In the genomic region with DNA sequence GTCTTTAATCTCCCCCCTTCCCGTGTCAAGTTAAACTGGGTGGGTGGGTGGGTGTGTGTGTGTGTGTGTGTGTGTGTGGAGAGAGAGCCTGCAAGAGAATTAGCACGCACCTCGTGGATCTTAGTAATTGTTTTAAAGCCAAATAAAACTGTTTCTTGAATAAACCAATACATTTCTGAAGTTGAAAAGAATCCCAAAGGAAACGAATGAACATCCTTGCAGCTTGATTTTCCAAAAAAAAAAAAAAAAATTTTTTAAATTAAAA, we compare ENCODE assay signal across 8 cellular contexts. TPM values are rescaled to one million over a fixed set of nuclear protein-coding genes. Genes with fewer than 3 reads are reported as not detected.
DNase-seq lines count a peak whose midpoint lies in the region; ATAC-seq, FAIRE-seq and TF ChIP-seq lines count a peak whose summit lies in the region.

No MANE protein-coding gene starts in this region.

- no peak for TF ChIP-seq CTCF in CD4-positive, alpha-beta T cell (IDR thresholded peaks at IDR 0.05)
- no peak for TF ChIP-seq CTCF in bronchial epithelial cell (IDR thresholded peaks at IDR 0.05; ENCODE audit: insufficient read depth, low read length, severe bottlenecking)

- CTCF ChIA-PET in CD4-positive, alpha-beta T cell (lab: Charles Lee): interaction anchor here (0.7 to 2.1 kb wide), 3 partner anchors 10 to 120 kb away, joined by 4 to 7 read pairs (median 6); no protein-coding TSS in a partner anchor
- CTCF ChIA-PET in naive thymus-derived CD4-positive, alpha-beta T cell (lab: Charles Lee): interaction anchor here (0.6 to 2.0 kb wide), 6 partner anchors 9 to 55 kb away, joined by 3 to 14 read pairs (median 6); partner anchors contain the start of gene TBCC

- no peak for FAIRE-seq in bronchial epithelial cell (lab: Jason Lieb, UNC)

- H3K4me3 ChIP-seq in bronchial epithelial cell (ENCODE audit: low read depth, low read length): peak overlapping the region; percentile 93
- no peak overlapping the region for H3K4me3 ChIP-seq in naive thymus-derived CD4-positive, alpha-beta T cell (ENCODE audit: low read length)

- H3K4me1 ChIP-seq in naive thymus-derived CD4-positive, alpha-beta T cell (ENCODE audit: control insufficient read depth in 2 of 2, insufficient read depth in 2 of 2, low read length in 2 of 2): peaks cover 36 to 45% of the 10 kb centered on the region in 2 donors

- H3K27ac Mint-ChIP-seq in CD4-positive, alpha-beta T cell: no peak overlapping the region
- peak overlapping the region in 5 of 9 donors; percentile 99 to 100 (median 100) for H3K27ac Mint-ChIP-seq in naive thymus-derived CD4-positive, alpha-beta T cell

- H3K4me3 Mint-ChIP-seq in CD4-positive, alpha-beta T cell: peak overlapping the region; percentile 100
- H3K4me3 Mint-ChIP-seq in naive thymus-derived CD4-positive, alpha-beta T cell: peak overlapping the region in 8 of 10 donors; percentile 89 to 100 (median 94)

- H3K36me3 ChIP-seq in bronchial epithelial cell (ENCODE audit: control insufficient read depth, insufficient read depth, low read length): no peaks in the 10 kb centered on the region
- H3K36me3 ChIP-seq in naive thymus-derived CD4-positive, alpha-beta T cell (ENCODE audit: control insufficient read depth in 2 of 3, insufficient read depth in 3 of 3, low read length in 3 of 3): peaks cover 0 to 10% (median 0%) of the 10 kb centered on the region in 3 experiments

- H3K27me3 ChIP-seq in CD4-positive, alpha-beta T cell (ENCODE audit: control insufficient read depth, insufficient read depth, low read length): no peaks in the 10 kb centered on the region
- no peaks in the 10 kb centered on the region for H3K27me3 ChIP-seq in bronchial epithelial cell (ENCODE audit: control insufficient read depth, insufficient read depth, low read length)
- H3K27me3 ChIP-seq in naive thymus-derived CD4-positive, alpha-beta T cell (ENCODE audit: control insufficient read depth in 2 of 2, insufficient read depth in 2 of 2, low read length in 2 of 2): no peaks in the 10 kb centered on the region

- ATAC-seq in CD4-positive, alpha-beta T cell (ENCODE audit: poor library complexity): no peak
- ATAC-seq in naive thymus-derived CD4-positive, alpha-beta T cell: no peak
- no peak for ATAC-seq in HG02973 (IDR thresholded peaks at IDR 0.05; ENCODE audit: unreplicated experiment)

- peak in 1 of 10 experiments; percentile 11 for DNase-seq in CD4-positive, alpha-beta T cell
- DNase-seq in KG1 (lab: John Stamatoyannopoulos, UW) (peak; percentile 53), bronchial epithelial cell (ENCODE audit: low read depth) (no peak), posterior cingulate gyrus (no peak), NCI-H2107 (lab: John Stamatoyannopoulos, UW) (no peak), NOMO-1 (lab: John Stamatoyannopoulos, UW; ENCODE audit: unreplicated experiment in 2 of 2) (no peak)
- DNase-seq in naive thymus-derived CD4-positive, alpha-beta T cell: peak in 2 of 9 donors; percentile 37 to 54

- H3K36me3 Mint-ChIP-seq in CD4-positive, alpha-beta T cell (ENCODE audit: low read depth): peaks cover 32% of the 10 kb centered on the region
- peaks cover 0 to 26% (median 8%) of the 10 kb centered on the region in 5 donors for H3K36me3 Mint-ChIP-seq in naive thymus-derived CD4-positive, alpha-beta T cell

- intact Hi-C loops in CD4-positive, alpha-beta T cell (cut with DNase I, micrococcal nuclease): loop anchor here (5.0 to 10.0 kb wide), 2 partner anchors 96 to 393 kb away; partner anchors contain the start of genes RPL7L1 (in 1 of the 2) and SRF (in 1 of the 2)
- intact Hi-C loops in naive thymus-derived CD4-positive, alpha-beta T cell (cut with micrococcal nuclease): loop anchor here (5.0 to 10.0 kb wide), 2 partner anchors 54 to 193 kb away; partner anchors contain the start of gene PEX6 (in 1 of the 2)
- intact Hi-C loops in posterior cingulate gyrus (cut with DNase I): loop anchor here (10.0 kb wide), 2 partner anchors 57 to 113 kb away; partner anchors contain the start of gene PRPH2

- H3K27me3 Mint-ChIP-seq in CD4-positive, alpha-beta T cell: no peaks in the 10 kb centered on the region
- no peaks in the 10 kb centered on the region for H3K27me3 Mint-ChIP-seq in naive thymus-derived CD4-positive, alpha-beta T cell

- H3K27ac ChIP-seq in CD4-positive, alpha-beta T cell (ENCODE audit: low read depth, low read length): peak overlapping the region; percentile 100
- H3K27ac ChIP-seq in naive thymus-derived CD4-positive, alpha-beta T cell (ENCODE audit: low read depth, low read length): peak overlapping the region; percentile 100

- no peaks in the 10 kb centered on the region for H3K9me3 Mint-ChIP-seq in CD4-positive, alpha-beta T cell
- peaks cover 0 to 4% (median 0%) of the 10 kb centered on the region in 11 donors for H3K9me3 Mint-ChIP-seq in naive thymus-derived CD4-positive, alpha-beta T cell

- H3K9me3 ChIP-seq in CD4-positive, alpha-beta T cell (ENCODE audit: control insufficient read depth, low read length): no peaks in the 10 kb centered on the region
- no peaks in the 10 kb centered on the region for H3K9me3 ChIP-seq in naive thymus-derived CD4-positive, alpha-beta T cell (ENCODE audit: control insufficient read depth in 2 of 3, low read length in 3 of 3)

- peaks cover 42% of the 10 kb centered on the region for H3K4me1 Mint-ChIP-seq in CD4-positive, alpha-beta T cell (ENCODE audit: low read depth)
- H3K4me1 Mint-ChIP-seq in naive thymus-derived CD4-positive, alpha-beta T cell: peaks cover 11 to 47% (median 39%) of the 10 kb centered on the region in 7 donors

- POLR2A ChIA-PET in CD4-positive, alpha-beta T cell (lab: Charles Lee): interaction anchor here (0.7 to 22.3 kb wide), 21 partner anchors 10 to 272 kb away, joined by 3 to 1427 read pairs (median 14); partner anchors contain the start of genes CNPY3, CUL7, KLHDC3 and MEA1
- POLR2A ChIA-PET in naive thymus-derived CD4-positive, alpha-beta T cell (lab: Charles Lee): interaction anchor here (0.7 to 27.2 kb wide), 14 partner anchors 9 to 202 kb away, joined by 3 to 1628 read pairs (median 4); partner anchors contain the start of genes PPP2R5D, RPL7L1 and TBCC

RNA-seq across cellular contexts. Expression of gene BICRAL, which starts 0.4 kb away (rescaled TPM):
- total RNA-seq in CD4-positive, alpha-beta T cell: 10 to 100 TPM; 15.0 to 15.8 TPM
- 3.1 and 3.9 TPM in 2 replicates for total RNA-seq in bronchial epithelial cell
- total RNA-seq in naive thymus-derived CD4-positive, alpha-beta T cell: 10 to 100 TPM; 26.2 to 35.5 (median 31.8) TPM
- polyA plus RNA-seq in naive thymus-derived CD4-positive, alpha-beta T cell: 1 to 10 TPM; 2.4 to 5.0 TPM

RNA-seq across cellular contexts. Expression of gene TBCC, which starts 35.6 kb away (rescaled TPM):
- total RNA-seq in CD4-positive, alpha-beta T cell: 10 to 100 TPM; 67.3 to 68.3 TPM
- 31.0 and 36.6 TPM in 2 replicates for total RNA-seq in bronchial epithelial cell
- total RNA-seq in naive thymus-derived CD4-positive, alpha-beta T cell: 10 to 100 TPM; 39.6 to 74.8 (median 71.4) TPM
- 100 to 1,000 TPM; 103 to 119 TPM for polyA plus RNA-seq in naive thymus-derived CD4-positive, alpha-beta T cell

RNA-seq across cellular contexts. Expression of gene PRPH2, which starts 59.1 kb away (rescaled TPM):
- total RNA-seq in CD4-positive, alpha-beta T cell: under 1 TPM; 0.08 to 0.11 TPM
- under 0.01 TPM in 1 of 2 replicates, not detected in the other for total RNA-seq in bronchial epithelial cell
- not detected for total RNA-seq in naive thymus-derived CD4-positive, alpha-beta T cell
- under 1 TPM; 0.14 to 0.20 TPM for polyA plus RNA-seq in naive thymus-derived CD4-positive, alpha-beta T cell
